Comparison of ENCODE assay signal across 21 cellular contexts in genomic region chr12:51507188-51507587, GRCh38.
DNase-seq lines count a peak whose midpoint lies in the region; ATAC-seq and TF ChIP-seq lines count a peak whose summit lies in the region.
"Had no signal": no experiment of that assay in that cellular context is flagged by ENCODE, and none has a peak within 500 bp of the region (broad histone marks: within the 10 kb centered on the region; RNA-seq: fewer than 3 reads in every experiment).

No MANE protein-coding gene starts in this region.

- no peak for TF ChIP-seq POLR2A in GM18505 (IDR thresholded peaks at IDR 0.05; ENCODE audit: borderline replicate concordance, extremely low read depth, insufficient read depth, insufficient read length)

- no peak for ATAC-seq in GM19397 (IDR thresholded peaks at IDR 0.05; ENCODE audit: unreplicated experiment)
- no peak for ATAC-seq in GM18505 (IDR thresholded peaks at IDR 0.05; ENCODE audit: unreplicated experiment)
- ATAC-seq: A549 had no signal

- DNase-seq in middle frontal gyrus (ENCODE audit: extremely low spot score, low spot score) (peak; percentile 66), superior temporal gyrus (ENCODE audit: extremely low spot score) (peak; percentile 73), DMS 273 (lab: John Stamatoyannopoulos, UW; ENCODE audit: unreplicated experiment) (no peak)
- DNase-seq in effector CD8-positive, alpha-beta T cell (lab: John Stamatoyannopoulos, UW): no peak
- DNase-seq: 8988T; ACHN; AML-193; BE2C; Calu3; CD4-positive, alpha-beta memory T cell; COR-L47; DMS153; DND-41; GOT3; HFFc6 had no signal

- peak overlapping the region; percentile 2 for H3K27ac ChIP-seq in angular gyrus (ENCODE audit: low read depth, low read length)
- H3K27ac ChIP-seq in cingulate gyrus (ENCODE audit: low read depth, low read length): peak overlapping the region; percentile 4
- H3K27ac ChIP-seq: A549; BLaER1 treated with 17β-estradiol and CSF1 and Interleukin-3, amounts not matched to agents 10 nM and 100 nM had no signal

Comparison
In these comparisons a context has a peak if more than half of its experiments do, and no peak if none do; other contexts are left out.
1. DNase-seq: peak in middle frontal gyrus (single experiment) and superior temporal gyrus (single experiment); none in DMS 273 (single experiment) and effector CD8-positive, alpha-beta T cell (single experiment).